In the genomic region with DNA sequence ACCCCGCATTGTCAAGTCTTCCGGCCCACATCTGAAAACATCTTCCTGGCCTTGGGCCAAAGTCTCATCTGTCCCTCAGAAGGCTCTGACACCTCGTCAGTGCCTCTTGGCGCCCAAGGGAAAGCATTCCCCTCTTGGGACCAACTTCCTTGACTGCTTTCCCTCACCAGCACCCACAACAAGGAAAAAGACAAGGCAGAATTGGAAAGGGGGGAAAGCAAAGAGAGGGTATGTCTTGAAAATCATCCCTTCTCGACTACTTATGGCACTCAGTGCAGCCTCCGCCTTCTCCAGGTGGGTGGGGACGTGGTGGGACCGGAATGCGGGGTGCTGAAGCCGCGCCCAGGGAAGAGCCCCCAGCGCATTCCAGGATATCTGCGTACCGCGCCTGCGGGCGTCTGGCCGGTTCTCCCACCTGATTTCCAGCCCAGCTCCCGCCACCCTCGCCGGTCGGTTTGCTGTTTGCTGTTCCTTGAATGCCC, we compare ENCODE assay signal across 8 cellular contexts. TPM values are rescaled to one million over a fixed set of nuclear protein-coding genes. Genes with fewer than 3 reads are reported as not detected.
DNase-seq lines count a peak whose midpoint lies in the region; ATAC-seq lines count a peak whose summit lies in the region.

No MANE protein-coding gene starts in this region.

- WGBS in iPS DF 6.9 (ENCODE audit: insufficient coverage, insufficient read length), result no CpG with 5 or more reads among the region's 22 CpGs

- H3K9me3 Mint-ChIP-seq in IgD-negative memory B cell, result no peaks in the 10 kb centered on the region
- H3K9me3 Mint-ChIP-seq in activated naive CD8-positive, alpha-beta T cell treated with anti-CD3 and anti-CD28 coated beads for 36 hours, result no peaks in the 10 kb centered on the region

- no peak for ATAC-seq in HG03442 (IDR thresholded peaks at IDR 0.05; ENCODE audit: unreplicated experiment)
- no peak for ATAC-seq in HG03196 (IDR thresholded peaks at IDR 0.05; ENCODE audit: unreplicated experiment)

- H3K4me1 ChIP-seq in iPS DF 6.9 (ENCODE audit: control insufficient read depth, insufficient read depth, low read length), result no peaks in the 10 kb centered on the region; the same call in 1 of the 2 replicates

- peak overlapping the region; percentile 36 for H3K27ac ChIP-seq in iPS DF 6.9 (ENCODE audit: low read length)

- no peaks in the 10 kb centered on the region for H3K9me3 ChIP-seq in iPS DF 6.9 (ENCODE audit: control insufficient read depth, insufficient read depth, low read length)

- no peaks in the 10 kb centered on the region for H3K27me3 Mint-ChIP-seq in IgD-negative memory B cell
- no peaks in the 10 kb centered on the region for H3K27me3 Mint-ChIP-seq in activated naive CD8-positive, alpha-beta T cell treated with anti-CD3 and anti-CD28 coated beads for 36 hours

- peaks cover 27 to 46% (median 45%) of the 10 kb centered on the region in 3 donors for H3K4me1 Mint-ChIP-seq in IgD-negative memory B cell
- peaks cover 41% of the 10 kb centered on the region for H3K4me1 Mint-ChIP-seq in activated naive CD8-positive, alpha-beta T cell treated with anti-CD3 and anti-CD28 coated beads for 36 hours

- peak overlapping the region; percentile 89 to 98 (median 94) for H3K4me3 Mint-ChIP-seq in IgD-negative memory B cell
- peak overlapping the region; percentile 83 for H3K4me3 Mint-ChIP-seq in activated naive CD8-positive, alpha-beta T cell treated with anti-CD3 and anti-CD28 coated beads for 36 hours

- H3K27me3 ChIP-seq in iPS DF 6.9 (ENCODE audit: control insufficient read depth, insufficient read depth, low read length), result no peaks in the 10 kb centered on the region

- H3K4me3 ChIP-seq in iPS DF 6.9 (ENCODE audit: low read length) (peak overlapping the region; percentile 87; the same call in 1 of the 2 replicates), skeletal muscle cell (ENCODE audit: low read depth, low read length) (peak overlapping the region; percentile 71)

- H3K36me3 ChIP-seq in iPS DF 6.9 (ENCODE audit: control insufficient read depth, insufficient read depth, low read length), result peaks cover 13% of the 10 kb centered on the region

- H3K27ac Mint-ChIP-seq in IgD-negative memory B cell, result peak overlapping the region; percentile 86 to 94 (median 88)
- H3K27ac Mint-ChIP-seq in activated naive CD8-positive, alpha-beta T cell treated with anti-CD3 and anti-CD28 coated beads for 36 hours, result peak overlapping the region; percentile 87

- peaks cover 2% of the 10 kb centered on the region for H3K36me3 Mint-ChIP-seq in IgD-negative memory B cell
- H3K36me3 Mint-ChIP-seq in activated naive CD8-positive, alpha-beta T cell treated with anti-CD3 and anti-CD28 coated beads for 36 hours, result peaks cover 24% of the 10 kb centered on the region

- peak; percentile 37 for DNase-seq in NCI-H510A treated with DMSO at 0.1 percent for 48 hours (lab: John Stamatoyannopoulos, UW)
- no peak for DNase-seq in NCI-H510A (lab: John Stamatoyannopoulos, UW)
- no peak for DNase-seq in activated naive CD8-positive, alpha-beta T cell treated with anti-CD3 and anti-CD28 coated beads for 36 hours
- no peak for DNase-seq in iPS DF 6.9 (ENCODE audit: low read depth, low spot score)
- DNase-seq in skeletal muscle cell (ENCODE audit: low read depth), result no peak

RNA-seq across cellular contexts. Expression of a gene that starts 0.6 kb away (rescaled TPM):
- polyA plus RNA-seq in IgD-negative memory B cell, result 52.0 TPM
- 10 to 100 TPM; 60.6 to 63.1 TPM for total RNA-seq in activated naive CD8-positive, alpha-beta T cell treated with anti-CD3 and anti-CD28 coated beads for 36 hours

RNA-seq across cellular contexts. Expression of a gene that starts 3.8 kb away (rescaled TPM):
- polyA plus RNA-seq in IgD-negative memory B cell, result 6.5 TPM
- total RNA-seq in activated naive CD8-positive, alpha-beta T cell treated with anti-CD3 and anti-CD28 coated beads for 36 hours, result 1 to 10 TPM; 6.8 to 7.3 TPM

RNA-seq across cellular contexts. Expression of a gene that starts 5.5 kb away (rescaled TPM):
- polyA plus RNA-seq in IgD-negative memory B cell, result 57.2 TPM
- 10 to 100 TPM; 56.4 to 67.0 TPM for total RNA-seq in activated naive CD8-positive, alpha-beta T cell treated with anti-CD3 and anti-CD28 coated beads for 36 hours

RNA-seq across cellular contexts. Expression of a gene that starts 13.6 kb away (rescaled TPM):
- 344 TPM for polyA plus RNA-seq in IgD-negative memory B cell
- 100 to 1,000 TPM; 204 to 214 TPM for total RNA-seq in activated naive CD8-positive, alpha-beta T cell treated with anti-CD3 and anti-CD28 coated beads for 36 hours

RNA-seq across cellular contexts. Expression of a gene that starts 17.4 kb away (rescaled TPM):
- 36.3 TPM for polyA plus RNA-seq in IgD-negative memory B cell
- total RNA-seq in activated naive CD8-positive, alpha-beta T cell treated with anti-CD3 and anti-CD28 coated beads for 36 hours, result 10 to 100 TPM; 90.2 to 91.4 TPM
